Comparison of ENCODE assay signal across 8 cellular contexts in genomic region chr15:60916674-60917468, GRCh38.
A peak's percentile ranks its signal among the peaks of the same experiment; 100 is the strongest.
DNase-seq lines count a peak whose midpoint lies in the region; ATAC-seq and TF ChIP-seq lines count a peak whose summit lies in the region.

No MANE protein-coding gene starts in this region.

- WGBS in aorta, 2 donors, result 17 to 18% methylated on average over 8 of the region's 8 CpGs

- H3K9me3 ChIP-seq in aorta (ENCODE audit: control insufficient read depth, low read length), result no peaks in the 10 kb centered on the region

- POLR2A ChIA-PET in HEK293T (lab: Yijun Ruan, JAX), result no interaction called here

- ATAC-seq in left ventricle myocardium superior (peak; percentile 87), aorta (ENCODE audit: low FRiP score) (peak; percentile 92)

- H3K4me1 ChIP-seq in aorta (ENCODE audit: control insufficient read depth in 1 of 2, insufficient read depth in 2 of 2, low read length in 2 of 2), result no peaks in the 10 kb centered on the region

- peak; percentile 72 for DNase-seq in GM10266 (ENCODE audit: extremely low spot score)
- peak; percentile 66 for DNase-seq in HEK293T (ENCODE audit: extremely low spot score)
- peak; percentile 13 for DNase-seq in NCI-H1092 (lab: John Stamatoyannopoulos, UW)
- DNase-seq in T-helper 1 cell, result peak; percentile 67 to 86 (median 78)
- peak; percentile 69 for DNase-seq in amniotic stem cell (lab: John Stamatoyannopoulos, UW)
- peak; percentile 91 for DNase-seq in left ventricle myocardium superior
- peak; percentile 79 for DNase-seq in retina
- peak; percentile 93 for DNase-seq in aorta

- H3K27me3 ChIP-seq in aorta (ENCODE audit: control insufficient read depth in 1 of 2, insufficient read depth in 2 of 2, low read length in 1 of 2), result no peaks in the 10 kb centered on the region

- intact Hi-C loops in left ventricle myocardium superior (cut with micrococcal nuclease), result loop anchor here (2.0 kb wide), 1 partner anchor 332 kb away; no protein-coding TSS in a partner anchor
- intact Hi-C loops in aorta (cut with DNase I), result loop anchor here (2.0 to 10.0 kb wide), 3 partner anchors 138 to 332 kb away; no protein-coding TSS in a partner anchor

- peak overlapping the region; percentile 70 to 79 for H3K27ac ChIP-seq in aorta (ENCODE audit: low read depth in 1 of 2, low read length in 2 of 2)

- CTCF ChIA-PET in HEK293T (lab: Yijun Ruan, JAX), result interaction anchor here (0.6 to 2.2 kb wide), 11 partner anchors 10 to 409 kb away, joined by 3 to 11 read pairs (median 4); no protein-coding TSS in a partner anchor

- peak overlapping the region in 1 of 2 donors; percentile 28 for H3K4me3 ChIP-seq in aorta (ENCODE audit: low read length in 2 of 2)

- H3K36me3 ChIP-seq in aorta (ENCODE audit: control insufficient read depth in 1 of 2, insufficient read depth in 2 of 2, low read length in 1 of 2), result no peaks in the 10 kb centered on the region

- peak; percentile 80 for TF ChIP-seq CTCF in GM10266 (IDR thresholded peaks at IDR 0.05; ENCODE audit: control insufficient read depth, insufficient read depth, low read depth, missing control alignments)

TF ChIP-seq in HEK293T, 16 proteins besides CTCF, POLR2A, EP300 and RAD21:
- TF ChIP-seq PKNOX1 (IDR thresholded peaks at IDR 0.05) (no peak), FOXK2 (IDR thresholded peaks at IDR 0.05) (no peak), L3MBTL2 (conservative IDR thresholded peaks at IDR 0.05) (no peak), LEF1 (IDR thresholded peaks at IDR 0.05; ENCODE audit: borderline replicate concordance) (no peak), FOXA1 (IDR thresholded peaks at IDR 0.05) (no peak), TARDBP (IDR thresholded peaks at IDR 0.05) (no peak)

Comparison
In these comparisons a context has a peak if more than half of its experiments do, and no peak if none do; other contexts are left out.
1. DNase-seq: peak in every context shown above with its lines; median percentile 93 in aorta; 91 in left ventricle myocardium superior; 79 in retina; 78 in T-helper 1 cell; 72 in GM10266; 69 in amniotic stem cell; 66 in HEK293T; 13 in NCI-H1092.